ENCODE assay signal across 24 cellular contexts in the genomic region with DNA sequence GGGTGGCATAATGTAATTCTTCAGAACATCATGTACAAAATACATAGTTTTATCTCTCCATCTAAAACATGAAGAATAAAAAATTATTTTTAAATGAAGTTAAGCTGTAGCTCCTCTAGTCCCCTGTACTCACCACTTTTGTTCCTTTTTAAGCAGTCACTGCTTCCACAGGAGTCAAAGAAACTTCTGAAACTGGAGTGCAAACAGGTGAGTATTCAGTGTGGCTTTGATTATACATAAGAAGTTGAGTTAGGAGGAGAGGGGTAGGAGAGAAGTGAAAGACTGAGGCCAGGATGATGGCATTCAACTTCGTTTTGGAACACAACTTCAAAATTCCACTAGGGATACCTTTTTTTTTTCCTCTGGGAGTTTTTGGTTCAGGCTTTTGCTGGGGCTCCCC.
A peak's percentile ranks its signal among the peaks of the same experiment; 100 is the strongest.
DNase-seq lines count a peak whose midpoint lies in the region; ATAC-seq and TF ChIP-seq lines count a peak whose summit lies in the region.
"Had no signal": no experiment of that assay in that cellular context is flagged by ENCODE, and none has a peak within 500 bp of the region (broad histone marks: within the 10 kb centered on the region; RNA-seq: fewer than 3 reads in every experiment).

No MANE protein-coding gene starts in this region.

- no peaks in the 10 kb centered on the region for H4K20me1 ChIP-seq in MM.1S (ENCODE audit: insufficient read depth, low read length)

- H3F3A ChIP-seq in MM.1S (ENCODE audit: insufficient read depth, low read length): peaks cover 16% of the 10 kb centered on the region

- DNase-seq in MM.1S (peak; percentile 52), EL (no peak), DMS53 (lab: John Stamatoyannopoulos, UW) (no peak), T-helper 1 cell (no peak)
- no peak for DNase-seq in NK-92 treated with Interleukin-12 subunit alpha and Interleukin-12 subunit beta, amount 100 ng/mL, for 24 hours (lab: John Stamatoyannopoulos, UW)
- DNase-seq: activated CD4-positive, alpha-beta T cell treated with anti-CD3 and anti-CD28 coated beads for 4 hours; activated naive CD4-positive, alpha-beta T cell treated with anti-CD3 and anti-CD28 coated beads for 36 hours; activated T-cell treated with anti-CD3 and anti-CD28 coated beads, Interleukin-2, amount 50 U/mL, for 48 hours; amygdala; DMS79; HFFc6; NCI-H1092; NCI-H2081; SIG-M5; sigmoid colon; trophoblast cell had no signal

- peak overlapping the region; percentile 77 for H2AFZ ChIP-seq in MM.1S (ENCODE audit: low read length)
- H2AFZ ChIP-seq: neural progenitor cell had no signal

- peak; percentile 48 for ATAC-seq in GM18498 (IDR thresholded peaks at IDR 0.05; ENCODE audit: unreplicated experiment)
- peak; percentile 45 for ATAC-seq in GM19395 (IDR thresholded peaks at IDR 0.05; ENCODE audit: unreplicated experiment)
- ATAC-seq in HG02610 (IDR thresholded peaks at IDR 0.05; ENCODE audit: unreplicated experiment): peak; percentile 31
- ATAC-seq: A549, gastroesophageal sphincter had no signal

- H3K36me3 ChIP-seq in MM.1S (replicated peaks; ENCODE audit: insufficient read depth, low read length): no peaks in the 10 kb centered on the region
- H3K36me3 ChIP-seq: gastroesophageal sphincter, neural progenitor cell, sigmoid colon had no signal

- peaks cover 11% of the 10 kb centered on the region for H3K4me1 ChIP-seq in MM.1S (ENCODE audit: low read length)
- H3K4me1 ChIP-seq: gastroesophageal sphincter, neural progenitor cell, sigmoid colon had no signal

- H3K9ac ChIP-seq in MM.1S (ENCODE audit: low read length): peak overlapping the region; percentile 39; the same call in 1 of the 2 replicates
- H3K9ac ChIP-seq: neural progenitor cell had no signal

- peak overlapping the region; percentile 90 for H3K4me2 ChIP-seq in MM.1S (ENCODE audit: low read depth, low read length)
- H3K4me2 ChIP-seq: A549, neural progenitor cell had no signal

- peak overlapping the region; percentile 63 for H3K4me3 ChIP-seq in MM.1S (ENCODE audit: low read length)
- H3K4me3 ChIP-seq: A549, coronary artery, gastroesophageal sphincter, lung, neural progenitor cell, sigmoid colon had no signal

- no peaks in the 10 kb centered on the region for H3K27me3 ChIP-seq in MM.1S (replicated peaks; ENCODE audit: insufficient read depth, low read length)
- H3K27me3 ChIP-seq: gastroesophageal sphincter, neural progenitor cell, sigmoid colon had no signal

- no peak for TF ChIP-seq CTCF in MM.1S (IDR thresholded peaks at IDR 0.05; ENCODE audit: low read length)

- no peaks in the 10 kb centered on the region for H3K9me3 ChIP-seq in MM.1S (replicated peaks; ENCODE audit: insufficient read depth, low read length)
- H3K9me3 ChIP-seq: A549, gastroesophageal sphincter, sigmoid colon had no signal

- no peaks in the 10 kb centered on the region for H3K9me2 ChIP-seq in MM.1S (replicated peaks; ENCODE audit: insufficient read depth, low read length)

- H3K27ac ChIP-seq in MM.1S (ENCODE audit: low read length): peak overlapping the region; percentile 79
- H3K27ac ChIP-seq: A549, coronary artery, gastroesophageal sphincter, neural progenitor cell, sigmoid colon had no signal

- H3K79me2 ChIP-seq in MM.1S (ENCODE audit: low read length): no peaks in the 10 kb centered on the region
